In the genomic region with DNA sequence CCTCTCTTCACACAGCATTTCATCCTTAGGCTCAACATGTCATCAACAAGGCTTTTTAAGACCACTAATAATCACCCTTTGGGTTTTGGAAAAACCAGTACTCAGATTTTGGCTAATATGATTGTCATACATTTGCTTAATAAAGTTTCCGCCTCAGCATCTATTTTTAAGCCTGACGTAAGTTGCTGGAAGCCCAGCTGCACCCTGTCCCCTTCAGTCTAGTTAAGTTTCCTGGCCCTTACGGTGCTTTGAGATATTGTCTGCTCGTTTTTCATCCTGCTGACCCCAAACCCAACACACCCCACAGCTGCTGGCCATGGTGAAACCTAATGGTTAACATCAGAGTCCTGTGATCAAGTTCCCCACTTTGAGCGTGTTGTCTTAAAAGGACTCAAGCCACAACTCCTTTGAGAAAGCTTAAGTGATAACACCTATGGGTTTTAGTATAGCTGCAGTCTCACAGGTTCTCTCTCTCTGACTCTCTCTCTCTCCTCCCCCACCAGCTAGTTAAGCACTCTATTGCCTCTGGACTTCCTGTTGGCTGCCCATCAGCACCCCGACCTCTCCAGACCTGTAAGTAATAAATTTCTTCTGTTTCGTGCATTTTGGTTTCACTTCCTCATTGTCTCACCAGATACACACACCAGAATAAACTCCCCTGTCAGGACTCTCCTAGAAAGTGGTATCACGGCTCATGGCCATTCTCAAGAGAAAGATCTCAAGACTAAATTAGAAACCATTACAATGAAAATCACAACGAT, we compare ENCODE assay signal across 10 cellular contexts.
DNase-seq lines count a peak whose midpoint lies in the region; ATAC-seq and TF ChIP-seq lines count a peak whose summit lies in the region.
"Had no signal": no experiment of that assay in that cellular context is flagged by ENCODE, and none has a peak within 500 bp of the region (broad histone marks: within the 10 kb centered on the region; RNA-seq: fewer than 3 reads in every experiment).

No MANE protein-coding gene starts in this region.

- H3K4me1 ChIP-seq in gastrocnemius medialis (no peaks in the 10 kb centered on the region), upper lobe of right lung (no peaks in the 10 kb centered on the region)

- intact Hi-C loops in gastrocnemius medialis (cut with DNase I; ENCODE audit: low total_unique reads) (no loop called here), upper lobe of right lung (cut with DNase I) (no loop called here)

- H3K4me3 ChIP-seq in gastrocnemius medialis (peak overlapping the region; percentile 6 to 40 (median 36)), upper lobe of right lung (no peak overlapping the region), foreskin fibroblast (ENCODE audit: low read depth in 1 of 2, low read length in 2 of 2) (no peak overlapping the region)

- peak; percentile 77 for ATAC-seq in GM19463 (IDR thresholded peaks at IDR 0.05; ENCODE audit: unreplicated experiment)
- peak; percentile 77 for ATAC-seq in HG03039 (IDR thresholded peaks at IDR 0.05; ENCODE audit: unreplicated experiment)
- ATAC-seq in gastrocnemius medialis = peak in 1 of 2 donors; percentile 16
- no peak for ATAC-seq in upper lobe of right lung

- no peaks in the 10 kb centered on the region for H3K27me3 ChIP-seq in gastrocnemius medialis
- H3K27me3 ChIP-seq in upper lobe of right lung = no peaks in the 10 kb centered on the region

- no peak overlapping the region for H3K27ac Mint-ChIP-seq in osteocyte (ENCODE audit: unreplicated experiment)
- H3K27ac Mint-ChIP-seq: activated CD4-positive, alpha-beta memory T cell treated with anti-CD3 and anti-CD28 coated beads for 36 hours had no signal

- H3K36me3 ChIP-seq in gastrocnemius medialis = no peaks in the 10 kb centered on the region
- no peaks in the 10 kb centered on the region for H3K36me3 ChIP-seq in upper lobe of right lung

- H3K27ac ChIP-seq in gastrocnemius medialis = peak overlapping the region in 3 of 4 donors; percentile 31 to 66 (median 53)
- H3K27ac ChIP-seq in upper lobe of right lung = no peak overlapping the region

- DNase-seq in NOMO-1 treated with dmso at 0.1 percent for 144 hours (lab: John Stamatoyannopoulos, UW; ENCODE audit: unreplicated experiment) (peak; percentile 7), gastrocnemius medialis (no peak), osteocyte (ENCODE audit: extremely low spot score, unreplicated experiment) (no peak), upper lobe of right lung (no peak), foreskin fibroblast (no peak), cortex of kidney (lab: John Stamatoyannopoulos, UW) (no peak)
- DNase-seq: activated CD4-positive, alpha-beta memory T cell treated with anti-CD3 and anti-CD28 coated beads for 36 hours; effector CD8-positive, alpha-beta T cell had no signal

- H3K4me3 Mint-ChIP-seq in osteocyte (ENCODE audit: unreplicated experiment) = no peak overlapping the region
- H3K4me3 Mint-ChIP-seq: activated CD4-positive, alpha-beta memory T cell treated with anti-CD3 and anti-CD28 coated beads for 36 hours had no signal

- no peaks in the 10 kb centered on the region for H3K36me3 Mint-ChIP-seq in osteocyte (ENCODE audit: unreplicated experiment)
- H3K36me3 Mint-ChIP-seq: activated CD4-positive, alpha-beta memory T cell treated with anti-CD3 and anti-CD28 coated beads for 36 hours had no signal

- no peak for TF ChIP-seq POLR2A in gastrocnemius medialis (IDR thresholded peaks at IDR 0.05)

- H3K9me3 ChIP-seq in gastrocnemius medialis (no peaks in the 10 kb centered on the region), upper lobe of right lung (no peaks in the 10 kb centered on the region)

- H3K9me3 Mint-ChIP-seq in osteocyte (ENCODE audit: unreplicated experiment) = peaks cover 42% of the 10 kb centered on the region

- no peaks in the 10 kb centered on the region for H3K27me3 Mint-ChIP-seq in osteocyte (ENCODE audit: unreplicated experiment)
- H3K27me3 Mint-ChIP-seq: activated CD4-positive, alpha-beta memory T cell treated with anti-CD3 and anti-CD28 coated beads for 36 hours had no signal

- H3K4me1 Mint-ChIP-seq in osteocyte (ENCODE audit: unreplicated experiment) = no peaks in the 10 kb centered on the region

- in situ Hi-C loops in gastrocnemius medialis (cut with MboI; ENCODE audit: low sequenced_read_pairs in 4 of 4) = no loop called here

- TF ChIP-seq CTCF in gastrocnemius medialis (IDR thresholded peaks at IDR 0.05 in 4 of 5, conservative IDR thresholded peaks at IDR 0.05 in 1 of 5) (no peak), osteocyte (IDR thresholded peaks at IDR 0.05) (no peak), upper lobe of right lung (IDR thresholded peaks at IDR 0.05) (no peak), foreskin fibroblast (IDR thresholded peaks at IDR 0.05; ENCODE audit: low read depth, low read length) (no peak)

Comparison
In these comparisons a context has a peak if more than half of its experiments do, and no peak if none do; other contexts are left out.
1. H3K4me3 ChIP-seq: peak in gastrocnemius medialis (4 of 4); none in upper lobe of right lung (single experiment) and foreskin fibroblast (0 of 2).